ENCODE assay signal across 13 cellular contexts in genomic region chr11:78667462-78667861, GRCh38.
DNase-seq lines count a peak whose midpoint lies in the region; ATAC-seq and TF ChIP-seq lines count a peak whose summit lies in the region.
"Had no signal": no experiment of that assay in that cellular context is flagged by ENCODE, and none has a peak within 500 bp of the region (broad histone marks: within the 10 kb centered on the region; RNA-seq: fewer than 3 reads in every experiment).

No MANE protein-coding gene starts in this region.

- TF ChIP-seq CTCF in chondrocyte (IDR thresholded peaks at IDR 0.05) (no peak), neural crest cell (conservative IDR thresholded peaks at IDR 0.05) (no peak)

- H3K36me3 Mint-ChIP-seq in chondrocyte (ENCODE audit: low read depth) (no peaks in the 10 kb centered on the region), neural crest cell (ENCODE audit: low read depth) (peaks cover 38% of the 10 kb centered on the region)
- H3K36me3 Mint-ChIP-seq: CD4-positive, CD25-positive, alpha-beta regulatory T cell had no signal

- H3K27me3 Mint-ChIP-seq in chondrocyte (ENCODE audit: low read depth) = no peaks in the 10 kb centered on the region
- no peaks in the 10 kb centered on the region for H3K27me3 Mint-ChIP-seq in neural crest cell (ENCODE audit: low read depth)
- H3K27me3 Mint-ChIP-seq: CD4-positive, CD25-positive, alpha-beta regulatory T cell; IgD-negative memory B cell had no signal

- H3K27ac Mint-ChIP-seq in chondrocyte (ENCODE audit: unreplicated experiment) (peak overlapping the region; percentile 38), neural crest cell (ENCODE audit: unreplicated experiment) (peak overlapping the region; percentile 60)
- H3K27ac Mint-ChIP-seq: CD4-positive, CD25-positive, alpha-beta regulatory T cell; IgD-negative memory B cell had no signal

- peak; percentile 35 for DNase-seq in NCI-H2107 treated with DMSO at 0.1 percent for 48 hours (lab: John Stamatoyannopoulos, UW; ENCODE audit: unreplicated experiment)
- DNase-seq in NCI-H2107 (lab: John Stamatoyannopoulos, UW) = no peak
- DNase-seq in chondrocyte (ENCODE audit: low spot score) = no peak
- no peak for DNase-seq in neural crest cell (ENCODE audit: low read depth, low spot score)
- DNase-seq in NCI-H146 treated with DMSO at 0.1 percent for 48 hours (lab: John Stamatoyannopoulos, UW; ENCODE audit: unreplicated experiment) = no peak
- DNase-seq in KBM-7 = no peak
- DNase-seq in DMS79 treated with DMSO at 0.1 percent for 48 hours (lab: John Stamatoyannopoulos, UW) = no peak
- DNase-seq: AML-193; CD4-positive, CD25-positive, alpha-beta regulatory T cell; DMS53 had no signal

- peaks cover 39% of the 10 kb centered on the region for H3K4me1 Mint-ChIP-seq in chondrocyte (ENCODE audit: low read depth)
- no peaks in the 10 kb centered on the region for H3K4me1 Mint-ChIP-seq in neural crest cell
- H3K4me1 Mint-ChIP-seq: CD4-positive, CD25-positive, alpha-beta regulatory T cell had no signal

- H3K4me3 Mint-ChIP-seq in chondrocyte (ENCODE audit: unreplicated experiment) (no peak overlapping the region), neural crest cell (no peak overlapping the region)
- H3K4me3 Mint-ChIP-seq: CD4-positive, CD25-positive, alpha-beta regulatory T cell; IgD-negative memory B cell had no signal

- in situ Hi-C loops in KBM-7 (cut with MboI; ENCODE audit: low pct_unique_long_range_greater_than_20kb, low sequenced_read_pairs) = no loop called here

- H3K9me3 Mint-ChIP-seq in chondrocyte (ENCODE audit: low read depth) (no peaks in the 10 kb centered on the region), neural crest cell (peaks cover 2% of the 10 kb centered on the region)
- H3K9me3 Mint-ChIP-seq: IgD-negative memory B cell had no signal

- no peak for ATAC-seq in GM19324 (IDR thresholded peaks at IDR 0.05; ENCODE audit: low FRiP score, unreplicated experiment)
- ATAC-seq: GM12878 had no signal
